18 cellular contexts compared by ENCODE assay signal in the genomic region with DNA sequence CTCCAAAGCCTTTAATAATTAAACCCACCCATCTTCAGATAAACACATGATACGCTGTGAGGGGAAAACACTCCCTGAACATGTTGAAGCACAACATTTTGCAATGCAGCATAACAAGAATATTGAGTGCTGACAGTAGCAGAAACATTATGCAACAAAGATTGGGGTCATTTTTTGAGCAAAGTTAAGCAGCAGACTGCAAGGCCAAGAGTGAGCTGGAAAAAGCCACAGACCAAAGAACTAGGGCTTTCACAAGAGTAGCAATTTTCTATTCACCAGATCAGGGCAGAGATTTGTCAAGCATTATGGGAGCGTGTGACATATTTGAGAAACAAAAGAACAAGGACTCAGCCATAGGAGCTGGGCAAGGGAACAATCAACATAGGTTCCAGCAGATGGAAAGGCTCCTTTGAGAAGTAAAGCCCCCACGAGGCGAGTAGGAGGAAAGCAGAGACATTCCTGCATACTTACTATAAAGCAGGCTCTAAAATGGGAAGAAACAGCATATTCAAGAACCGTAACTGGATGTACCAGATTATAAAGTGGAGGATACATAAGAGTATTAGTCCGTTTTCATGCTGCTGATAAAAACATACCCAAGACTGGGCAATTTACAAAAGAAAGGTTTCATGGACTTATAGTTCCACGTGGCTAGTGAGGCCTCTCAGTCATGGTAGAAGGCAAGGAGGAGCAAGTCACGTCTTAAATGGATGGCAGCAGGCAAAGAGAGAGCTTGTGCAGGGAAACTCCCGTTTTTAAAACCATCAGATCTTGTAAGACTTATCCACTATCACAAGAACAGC. TPM values are rescaled to one million over a fixed set of nuclear protein-coding genes. Genes with fewer than 3 reads are reported as not detected.
A peak's percentile ranks its signal among the peaks of the same experiment; 100 is the strongest.
DNase-seq lines count a peak whose midpoint lies in the region; ATAC-seq and TF ChIP-seq lines count a peak whose summit lies in the region.
"Had no signal": no experiment of that assay in that cellular context is flagged by ENCODE, and none has a peak within 500 bp of the region (broad histone marks: within the 10 kb centered on the region; RNA-seq: fewer than 3 reads in every experiment).

No MANE protein-coding gene starts in this region.

- H3F3A ChIP-seq in smooth muscle cell (ENCODE audit: low read depth) = peaks cover 55% of the 10 kb centered on the region

- 75% methylated on average over 9 of the region's 9 CpGs for WGBS in right cardiac atrium
- 69% methylated on average over 9 of the region's 9 CpGs for WGBS in smooth muscle cell (ENCODE audit: low lambda C conversion rate)

- H3K9me3 ChIP-seq in right cardiac atrium (ENCODE audit: control insufficient read depth, low read length) = no peaks in the 10 kb centered on the region
- no peaks in the 10 kb centered on the region for H3K9me3 ChIP-seq in smooth muscle cell (replicated peaks; ENCODE audit: low read depth)
- H3K9me3 ChIP-seq in effector memory CD4-positive, alpha-beta T cell (ENCODE audit: control insufficient read depth, low read length) = no peaks in the 10 kb centered on the region
- H3K9me3 ChIP-seq: testis had no signal

- in situ Hi-C loops in brain microvascular endothelial cell (cut with HindIII; ENCODE audit: low pct_ligation_motif_present, low sequenced_read_pairs) = no loop called here

- H3K4me3 Mint-ChIP-seq in activated CD4-positive, alpha-beta memory T cell treated with anti-CD3 and anti-CD28 coated beads for 36 hours = no peak overlapping the region
- H3K4me3 Mint-ChIP-seq: memory B cell had no signal

- H3K4me3 ChIP-seq in brain microvascular endothelial cell (ENCODE audit: low read depth, low read length) (no peak overlapping the region), right cardiac atrium (ENCODE audit: low read length) (no peak overlapping the region), smooth muscle cell (no peak overlapping the region)
- H3K4me3 ChIP-seq in effector memory CD4-positive, alpha-beta T cell (ENCODE audit: insufficient read depth, low read depth, low read length, poor library complexity, severe bottlenecking) = no peak overlapping the region
- H3K4me3 ChIP-seq: testis had no signal

- no peak overlapping the region for H3K27ac Mint-ChIP-seq in activated CD4-positive, alpha-beta memory T cell treated with anti-CD3 and anti-CD28 coated beads for 36 hours
- H3K27ac Mint-ChIP-seq: memory B cell had no signal

- no peaks in the 10 kb centered on the region for H3K9me3 Mint-ChIP-seq in activated CD4-positive, alpha-beta memory T cell treated with anti-CD3 and anti-CD28 coated beads for 36 hours
- H3K9me3 Mint-ChIP-seq: memory B cell had no signal

- no peaks in the 10 kb centered on the region for H4K20me1 ChIP-seq in smooth muscle cell (ENCODE audit: low read depth)

- POLR2A ChIA-PET in activated CD4-positive, alpha-beta memory T cell treated with anti-CD3 and anti-CD28 coated beads for 36 hours (lab: Charles Lee) = no interaction called here

- intact Hi-C loops in right cardiac atrium (cut with DNase I) = no loop called here
- intact Hi-C loops in activated CD4-positive, alpha-beta memory T cell treated with anti-CD3 and anti-CD28 coated beads for 36 hours (cut with micrococcal nuclease) = loop anchor here (10.0 kb wide), 1 partner anchor 349 kb away; no protein-coding TSS in a partner anchor

- TF ChIP-seq CTCF in brain microvascular endothelial cell (IDR thresholded peaks at IDR 0.05; ENCODE audit: low read depth, low read length, missing control alignments) (peak; percentile 8), smooth muscle cell (IDR thresholded peaks at IDR 0.05; ENCODE audit: borderline replicate concordance, insufficient read depth, poor library complexity, severe bottlenecking) (no peak)

- CTCF ChIA-PET in activated CD4-positive, alpha-beta memory T cell treated with anti-CD3 and anti-CD28 coated beads for 36 hours (lab: Charles Lee) = no interaction called here

- DNase-seq in NCI-H69 (lab: John Stamatoyannopoulos, UW) (peak; percentile 22), brain microvascular endothelial cell (no peak), right cardiac atrium (no peak), smooth muscle cell (lab: John Stamatoyannopoulos, UW; ENCODE audit: unreplicated experiment) (no peak)
- DNase-seq in effector memory CD4-positive, alpha-beta T cell = no peak
- no peak for DNase-seq in activated CD4-positive, alpha-beta memory T cell treated with anti-CD3 and anti-CD28 coated beads for 36 hours
- DNase-seq: activated naive CD4-positive, alpha-beta T cell treated with Interleukin-2 at 50 U/mL for 16 hours; C1 segment of cervical spinal cord; DMS79; effector CD4-positive, alpha-beta T cell; NCI-H2029; NCI-H774; stimulated activated CD4-positive, alpha-beta T cell treated with anti-CD3 and anti-CD28 coated beads, Interleukin-4, amount 100 ng/mL, for 24 hours; T-helper 2 cell; testis had no signal

- H3K27ac ChIP-seq in brain microvascular endothelial cell (no peak overlapping the region), right cardiac atrium (ENCODE audit: low read length) (peak overlapping the region; percentile 51), smooth muscle cell (ENCODE audit: low read depth) (peak overlapping the region; percentile 18)
- no peak overlapping the region for H3K27ac ChIP-seq in effector memory CD4-positive, alpha-beta T cell (ENCODE audit: insufficient read depth, low read length, poor library complexity, severe bottlenecking)
- H3K27ac ChIP-seq: RWPE1 had no signal

- H3K27me3 ChIP-seq in brain microvascular endothelial cell (replicated peaks) (no peaks in the 10 kb centered on the region), right cardiac atrium (ENCODE audit: control insufficient read depth, insufficient read depth) (no peaks in the 10 kb centered on the region), smooth muscle cell (ENCODE audit: low read depth) (no peaks in the 10 kb centered on the region)
- no peaks in the 10 kb centered on the region for H3K27me3 ChIP-seq in effector memory CD4-positive, alpha-beta T cell (replicated peaks; ENCODE audit: control insufficient read depth, insufficient read depth, low read length, poor library complexity, severe bottlenecking)
- H3K27me3 ChIP-seq: testis had no signal

- H3K36me3 ChIP-seq in brain microvascular endothelial cell (replicated peaks) (peaks cover 44% of the 10 kb centered on the region), smooth muscle cell (ENCODE audit: low read depth) (peaks cover 24% of the 10 kb centered on the region)
- H3K36me3 ChIP-seq in effector memory CD4-positive, alpha-beta T cell (ENCODE audit: control insufficient read depth, insufficient read depth, low read length) = no peaks in the 10 kb centered on the region

- H3K4me2 ChIP-seq in smooth muscle cell = no peak overlapping the region

- no peaks in the 10 kb centered on the region for H3K4me1 ChIP-seq in right cardiac atrium (ENCODE audit: control insufficient read depth, insufficient read depth, low read length)
- H3K4me1 ChIP-seq in smooth muscle cell (ENCODE audit: low read depth) = no peaks in the 10 kb centered on the region
- no peaks in the 10 kb centered on the region for H3K4me1 ChIP-seq in effector memory CD4-positive, alpha-beta T cell (ENCODE audit: control insufficient read depth, insufficient read depth, low read length, poor library complexity, severe bottlenecking)

- H3K36me3 Mint-ChIP-seq in activated CD4-positive, alpha-beta memory T cell treated with anti-CD3 and anti-CD28 coated beads for 36 hours = no peaks in the 10 kb centered on the region
- H3K36me3 Mint-ChIP-seq: memory B cell had no signal

- no peaks in the 10 kb centered on the region for H3K79me2 ChIP-seq in smooth muscle cell (ENCODE audit: low read depth)

- H3K27me3 Mint-ChIP-seq in activated CD4-positive, alpha-beta memory T cell treated with anti-CD3 and anti-CD28 coated beads for 36 hours = no peaks in the 10 kb centered on the region
- H3K27me3 Mint-ChIP-seq: memory B cell had no signal

- peaks cover 6% of the 10 kb centered on the region for H3K4me1 Mint-ChIP-seq in activated CD4-positive, alpha-beta memory T cell treated with anti-CD3 and anti-CD28 coated beads for 36 hours (ENCODE audit: low read depth)

- ATAC-seq in right cardiac atrium (peak; percentile 48 to 72), GM18870 (IDR thresholded peaks at IDR 0.05; ENCODE audit: unreplicated experiment) (no peak)

- H2AFZ ChIP-seq in smooth muscle cell (ENCODE audit: low read depth) = no peak overlapping the region

- H3K9ac ChIP-seq in smooth muscle cell (ENCODE audit: low read depth) = no peak overlapping the region

RNA-seq across cellular contexts. Expression of a gene that starts 4.8 kb away (rescaled TPM):
- not detected for total RNA-seq in right cardiac atrium
- polyA plus RNA-seq in right cardiac atrium = not detected
- 0.04 and 1.3 TPM in 2 replicates for total RNA-seq in smooth muscle cell
- polyA plus RNA-seq in smooth muscle cell = 0.08 and 1.1 TPM in 2 replicates
- total RNA-seq in activated CD4-positive, alpha-beta memory T cell treated with anti-CD3 and anti-CD28 coated beads for 36 hours = under 1 TPM in 1 of 2 experiments, not detected in 1; 0.07 TPM

Comparison
In these comparisons a context has a peak if more than half of its experiments do, and no peak if none do; other contexts are left out.
1. H3K27ac ChIP-seq: peak in right cardiac atrium (single experiment) and smooth muscle cell (single experiment); none in brain microvascular endothelial cell (single experiment) and effector memory CD4-positive, alpha-beta T cell (single experiment).